ENCODE assay signal across 15 cellular contexts in the genomic region with DNA sequence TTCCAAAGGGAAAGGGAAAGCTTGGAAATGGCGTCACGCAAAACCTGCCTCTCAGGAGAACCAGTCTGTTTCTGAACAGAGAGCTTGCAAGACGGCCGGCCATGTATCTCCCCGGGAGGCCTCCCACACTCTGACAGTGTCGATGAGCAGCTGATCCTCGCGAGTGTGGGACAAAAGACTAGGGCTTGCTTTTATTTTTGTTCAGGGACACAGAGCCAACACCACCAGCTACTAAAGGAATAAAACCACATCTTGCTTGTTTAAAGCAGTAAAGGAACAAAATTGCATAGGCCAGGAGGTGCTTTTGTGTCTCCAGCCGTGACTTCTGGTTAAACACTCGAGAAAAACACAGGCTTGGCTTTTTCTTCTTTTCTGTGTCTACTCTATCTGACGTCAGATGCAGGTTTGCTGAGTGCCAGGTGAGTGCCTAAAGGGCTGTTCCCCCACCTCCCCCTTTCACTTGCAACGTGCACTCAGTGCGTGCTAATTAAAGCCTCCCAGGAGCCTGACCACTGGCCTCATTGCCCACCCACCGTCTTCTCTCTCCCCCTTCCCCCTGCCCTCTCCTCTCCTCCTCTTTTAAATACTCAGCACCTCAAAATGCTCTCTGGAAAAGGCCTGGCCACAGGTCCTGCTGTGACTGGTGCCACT. TPM values are rescaled to one million over a fixed set of nuclear protein-coding genes. Genes with fewer than 3 reads are reported as not detected.
DNase-seq lines count a peak whose midpoint lies in the region; ATAC-seq and TF ChIP-seq lines count a peak whose summit lies in the region.
"Had no signal": no experiment of that assay in that cellular context is flagged by ENCODE, and none has a peak within 500 bp of the region (broad histone marks: within the 10 kb centered on the region; RNA-seq: fewer than 3 reads in every experiment).

No MANE protein-coding gene starts in this region.

- no peaks in the 10 kb centered on the region for H3K36me3 ChIP-seq in HEK293 (ENCODE audit: control insufficient read depth in 2 of 2, insufficient read depth in 1 of 2, low read length in 2 of 2)
- H3K36me3 ChIP-seq: pancreas had no signal

- DNase-seq in Ammon's horn (ENCODE audit: low spot score) (peak; percentile 21), WTC11 (ENCODE audit: low spot score) (no peak), midbrain (lab: John Stamatoyannopoulos, UW) (peak; percentile 1), GM10266 (ENCODE audit: extremely low spot score) (no peak), SHP77 treated with DMSO at 0.1 percent for 48 hours (lab: John Stamatoyannopoulos, UW) (no peak)
- DNase-seq: activated CD4-positive, alpha-beta T cell treated with anti-CD3 and anti-CD28 coated beads, Interleukin-2, amount 50 U/mL, for 1 hour; activated T-cell treated with anti-CD3 and anti-CD28 coated beads, Interleukin-2, amount 50 U/mL, for 48 hours; DMS 273 treated with DMSO at 0.1 percent for 48 hours; T-helper 9 cell; testis had no signal

- peaks cover 17% of the 10 kb centered on the region for H3K9me3 Mint-ChIP-seq in WTC11

- peaks cover 29% of the 10 kb centered on the region for H3K36me3 Mint-ChIP-seq in WTC11
- H3K36me3 Mint-ChIP-seq: memory B cell had no signal

- CTCF ChIA-PET in HEK293 (lab: Yijun Ruan, JAX) (interaction anchor here (1.8 kb wide), 1 partner anchor 13 kb away, joined by 8 read pairs; no protein-coding TSS in a partner anchor), WTC11 (lab: Charles Lee) (interaction anchor here (0.8 to 1.9 kb wide), 5 partner anchors 9 to 222 kb away, joined by 3 to 7 read pairs (median 4); no protein-coding TSS in a partner anchor)

- no peak overlapping the region for H3K27ac ChIP-seq in HEK293 (ENCODE audit: extremely low read depth, low read depth, low read length)
- H3K27ac ChIP-seq: pancreas, testis had no signal

- no peaks in the 10 kb centered on the region; the same call in 1 of the 2 replicates for H3K9me3 ChIP-seq in HEK293 (ENCODE audit: control insufficient read depth, insufficient read depth, low read depth, low read length)
- H3K9me3 ChIP-seq: pancreas, testis had no signal

- H3K4me3 Mint-ChIP-seq in WTC11: no peak overlapping the region
- H3K4me3 Mint-ChIP-seq: memory B cell had no signal

- POLR2A ChIA-PET in HEK293 (lab: Yijun Ruan, JAX): no interaction called here
- POLR2A ChIA-PET in WTC11 (lab: Charles Lee): no interaction called here

- no peaks in the 10 kb centered on the region for H3K4me1 ChIP-seq in HEK293 (ENCODE audit: control insufficient read depth, insufficient read depth, low read length)
- H3K4me1 ChIP-seq: pancreas, testis had no signal

- H3K4me1 Mint-ChIP-seq in WTC11: peaks cover 36% of the 10 kb centered on the region
- H3K4me1 Mint-ChIP-seq: memory B cell had no signal

- no peak overlapping the region for H3K4me3 ChIP-seq in HEK293 (ENCODE audit: low read depth, low read length)
- H3K4me3 ChIP-seq: pancreas, testis had no signal

- ATAC-seq in WTC11 (no peak), GM19452 (IDR thresholded peaks at IDR 0.05; ENCODE audit: unreplicated experiment) (no peak), HG02973 (IDR thresholded peaks at IDR 0.05; ENCODE audit: unreplicated experiment) (no peak)

- peak overlapping the region; percentile 78 for H3K27ac Mint-ChIP-seq in WTC11
- H3K27ac Mint-ChIP-seq: memory B cell had no signal

- H3K27me3 Mint-ChIP-seq in WTC11 (ENCODE audit: low read depth): peaks cover 9% of the 10 kb centered on the region; the same call in 1 of the 2 replicates

- TF ChIP-seq CTCF in HEK293 (tag by site-specific recombination; IDR thresholded peaks at IDR 0.05) (no peak), WTC11 (IDR thresholded peaks at IDR 0.05) (no peak), GM10266 (IDR thresholded peaks at IDR 0.05; ENCODE audit: control insufficient read depth, insufficient read depth, low read depth, missing control alignments) (no peak)

TF ChIP-seq in HEK293, 187 proteins besides CTCF, POLR2A, EP300 and RAD21:
- TF ChIP-seq ZNF121 (tag by site-specific recombination; IDR thresholded peaks at IDR 0.05): no peak
- TF ChIP-seq ZNF747 (tag by site-specific recombination; IDR thresholded peaks at IDR 0.05): no peak
- no peak for TF ChIP-seq ZNF174 (tag by site-specific recombination; IDR thresholded peaks at IDR 0.05)
- no peak for TF ChIP-seq ZNF777 (tag by site-specific recombination; IDR thresholded peaks at IDR 0.05; ENCODE audit: borderline replicate concordance)
- no peak for TF ChIP-seq ZNF423 (tag by site-specific recombination; IDR thresholded peaks at IDR 0.05)
- no peak for TF ChIP-seq SETDB1 (IDR thresholded peaks at IDR 0.05; ENCODE audit: insufficient read length, low read length)
- peak; percentile 38; the same call in 1 of the 2 replicates for TF ChIP-seq ZNF341 (tag by site-specific recombination; IDR thresholded peaks at IDR 0.05; ENCODE audit: low read depth)

TF ChIP-seq in WTC11, 78 proteins besides CTCF, POLR2A, EP300 and RAD21:
- TF ChIP-seq ZNF232 (CRISPR knock-in tag; IDR thresholded peaks at IDR 0.05) (no peak), NFYB (CRISPR knock-in tag; conservative IDR thresholded peaks at IDR 0.05; ENCODE audit: low read depth) (no peak)

RNA-seq across cellular contexts. Expression of gene LRRC3, which starts 41.7 kb away (rescaled TPM):
- 4.4 to 5.7 TPM (median 4.7 TPM) in 3 replicates for total RNA-seq in WTC11 (2021)

RNA-seq across cellular contexts. Expression of gene KRTAP10-1, which starts 43.0 kb away (rescaled TPM):
- not detected in 3 replicates for total RNA-seq in WTC11 (2021)
- total RNA-seq: pancreas, testis had no signal

RNA-seq across cellular contexts. Expression of gene KRTAP10-2, which starts 54.3 kb away (rescaled TPM):
- 0.16 TPM in 1 of 3 replicates, not detected in the others for total RNA-seq in WTC11 (2021)
- total RNA-seq: pancreas, testis had no signal

Comparison
In these comparisons a context has a peak if more than half of its experiments do, and no peak if none do; other contexts are left out.
1. DNase-seq: peak in Ammon's horn (single experiment) and midbrain (single experiment); none in WTC11 (single experiment), GM10266 (single experiment) and SHP77 treated with DMSO at 0.1 percent for 48 hours (single experiment).